1 cellular context compared by ENCODE assay signal in genomic region chr9:69758001-69758730, GRCh38.
TF ChIP-seq lines count a peak whose summit lies in the region.

No MANE protein-coding gene starts in this region.

TF ChIP-seq in HCT116, 20 proteins besides CTCF, POLR2A, EP300 and RAD21 (continued from another document):
- no peak for TF ChIP-seq ZBTB33 (IDR thresholded peaks at IDR 0.05; ENCODE audit: extremely low read depth, insufficient replicate concordance, low read length)
- TF ChIP-seq TCF7L2 (IDR thresholded peaks at IDR 0.05; ENCODE audit: borderline replicate concordance, extremely low read depth, insufficient read depth, insufficient read length): no peak
- no peak for TF ChIP-seq SRF (IDR thresholded peaks at IDR 0.05; ENCODE audit: low read depth)
- no peak for TF ChIP-seq ZFX (IDR thresholded peaks at IDR 0.05)
- no peak for TF ChIP-seq EZH2 (IDR thresholded peaks at IDR 0.05)
- TF ChIP-seq, protein P1, sequence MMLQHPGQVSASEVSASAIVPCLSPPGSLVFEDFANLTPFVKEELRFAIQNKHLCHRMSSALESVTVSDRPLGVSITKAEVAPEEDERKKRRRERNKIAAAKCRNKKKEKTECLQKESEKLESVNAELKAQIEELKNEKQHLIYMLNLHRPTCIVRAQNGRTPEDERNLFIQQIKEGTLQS (IDR thresholded peaks at IDR 0.05): no peak
